In the genomic region with DNA sequence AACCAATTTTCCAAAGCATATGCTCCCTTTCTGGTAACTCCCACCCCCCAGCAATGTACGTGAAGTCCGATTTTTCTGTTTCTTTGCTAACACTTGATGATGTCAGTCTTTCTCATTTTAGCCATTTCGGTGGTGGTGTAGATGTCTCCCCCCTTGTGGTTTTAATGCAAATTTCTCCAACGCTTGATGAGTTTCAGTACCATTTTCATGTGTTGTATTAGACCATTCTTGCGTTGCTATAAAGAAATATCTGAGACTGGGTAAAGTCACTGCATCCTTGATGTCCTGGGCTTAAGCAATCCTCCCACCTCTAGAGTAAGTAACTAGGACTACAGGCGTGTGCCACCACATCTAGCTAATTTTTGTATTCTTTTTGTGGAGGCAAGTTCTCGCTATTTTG, we compare ENCODE assay signal across 28 cellular contexts.
DNase-seq lines count a peak whose midpoint lies in the region; ATAC-seq, FAIRE-seq and TF ChIP-seq lines count a peak whose summit lies in the region.
"Had no signal": no experiment of that assay in that cellular context is flagged by ENCODE, and none has a peak within 500 bp of the region (broad histone marks: within the 10 kb centered on the region; RNA-seq: fewer than 3 reads in every experiment).

No MANE protein-coding gene starts in this region.

- DNase-seq in GM12878 (ENCODE audit: low read depth, low spot score): no peak
- DNase-seq in NCI-H2171 (lab: John Stamatoyannopoulos, UW): no peak
- no peak for DNase-seq in endodermal cell
- no peak for DNase-seq in small intestine
- DNase-seq: DMS53, GDM1, GOT3, MM.1S, NCI-H1092 treated with DMSO at 0.1 percent for 48 hours, NCI-H1436 treated with DMSO at 0.1 percent for 48 hours, NCI-H2029, NCI-H345, NCI-H524, NCI-H774, SIG-M5, SK-N-SH had no signal

- H3K4me1 ChIP-seq in GM12878 (ENCODE audit: control insufficient read depth, insufficient read depth, low read length): no peaks in the 10 kb centered on the region
- no peaks in the 10 kb centered on the region for H3K4me1 ChIP-seq in endodermal cell (ENCODE audit: control insufficient read depth, insufficient read depth, low read length)
- H3K4me1 ChIP-seq in small intestine (ENCODE audit: control insufficient read depth in 2 of 2, insufficient read depth in 1 of 2, low read depth in 1 of 2, low read length in 1 of 2): no peaks in the 10 kb centered on the region
- H3K4me1 ChIP-seq: A549 had no signal

- H3K4me3 ChIP-seq in GM12878 (no peak overlapping the region), endodermal cell (ENCODE audit: low read length) (no peak overlapping the region), small intestine (ENCODE audit: low read depth in 1 of 2, low read length in 2 of 2) (no peak overlapping the region)
- H3K4me3 ChIP-seq: A549, K562 had no signal

- no peak for TF ChIP-seq EP300 in GM12878 (IDR thresholded peaks at IDR 0.05; ENCODE audit: borderline replicate concordance in 1 of 2, control insufficient read depth in 1 of 2, low read depth in 2 of 2, low read length in 2 of 2)

- H3K36me3 ChIP-seq in GM12878 (ENCODE audit: control insufficient read depth in 2 of 2, insufficient read depth in 2 of 2, low read length in 1 of 2) (no peaks in the 10 kb centered on the region), endodermal cell (ENCODE audit: control insufficient read depth, insufficient read depth, low read length) (no peaks in the 10 kb centered on the region), small intestine (ENCODE audit: control insufficient read depth in 2 of 2, insufficient read depth in 2 of 2, low read length in 2 of 2) (no peaks in the 10 kb centered on the region)

- no peak overlapping the region for H3K27ac ChIP-seq in GM12878 (ENCODE audit: control insufficient read depth, insufficient read depth)
- H3K27ac ChIP-seq in endodermal cell (ENCODE audit: low read depth, low read length): no peak overlapping the region
- no peak overlapping the region for H3K27ac ChIP-seq in small intestine (ENCODE audit: low read depth in 1 of 2, low read length in 1 of 2)
- H3K27ac ChIP-seq: A549, HL-60 had no signal

- CTCF ChIA-PET in GM12878 (lab: Yijun Ruan, JAX): no interaction called here

- H2AFZ ChIP-seq in GM12878 (ENCODE audit: control insufficient read depth, low read depth, low read length): no peak overlapping the region

- BruUV-seq in GM12878 (replicated peaks; lab: Mats Ljungman, UMichigan): no TSS peak

- peaks cover 12% of the 10 kb centered on the region for H3K9me3 Mint-ChIP-seq in endodermal cell

- H3K79me2 ChIP-seq in GM12878 (ENCODE audit: control insufficient read depth, insufficient read depth, low read length): no peaks in the 10 kb centered on the region

- peaks cover 3% of the 10 kb centered on the region for H3K36me3 Mint-ChIP-seq in endodermal cell (ENCODE audit: low read depth)
- H3K36me3 Mint-ChIP-seq: CD14-positive monocyte had no signal

- H3K9me3 ChIP-seq in GM12878 (replicated peaks; ENCODE audit: control insufficient read depth, insufficient read depth, low read length) (no peaks in the 10 kb centered on the region), endodermal cell (ENCODE audit: control insufficient read depth, low read length) (no peaks in the 10 kb centered on the region), small intestine (ENCODE audit: control insufficient read depth, low read depth) (no peaks in the 10 kb centered on the region)
- H3K9me3 ChIP-seq: A549, SK-N-SH had no signal

- intact Hi-C loops in GM12878 (cut with micrococcal nuclease; ENCODE audit: unreplicated experiment): no loop called here

- POLR2A ChIA-PET in GM12878 (lab: Charles Lee): no interaction called here

- peak; percentile 80 for ATAC-seq in GM18867 (IDR thresholded peaks at IDR 0.05; ENCODE audit: unreplicated experiment)
- ATAC-seq in GM21529 (IDR thresholded peaks at IDR 0.05; ENCODE audit: unreplicated experiment): peak; percentile 52
- peak; percentile 75 for ATAC-seq in HG03342 (IDR thresholded peaks at IDR 0.05; ENCODE audit: unreplicated experiment)
- peak; percentile 60 for ATAC-seq in GM12878
- ATAC-seq: A549, HCT116, HepG2, K562, Panc1 had no signal

- RAD21 ChIA-PET in GM12878 (lab: Charles Lee; ENCODE audit: unreplicated experiment): no interaction called here

- 45% methylated on average over 7 of the region's 7 CpGs for WGBS in GM12878 (ENCODE audit: insufficient coverage, insufficient replicate concordance, low lambda C conversion rate, missing lambda C conversion rate)
- WGBS in endodermal cell (ENCODE audit: insufficient coverage in 1 of 2, insufficient read length in 1 of 2), 2 experiments: 94 to 100% methylated on average over 1 to 7 of the region's 7 CpGs
- WGBS in small intestine, 3 donors: 85 to 89% (median 89%) methylated on average over 7 of the region's 7 CpGs

- H3K9ac ChIP-seq in GM12878 (ENCODE audit: control insufficient read depth, insufficient read depth, low read length): no peak overlapping the region
- no peak overlapping the region for H3K9ac ChIP-seq in endodermal cell (ENCODE audit: extremely low read depth, low read length, poor library complexity, severe bottlenecking)
- H3K9ac ChIP-seq: SK-N-SH had no signal

- no peak for TF ChIP-seq RAD21 in GM12878 (IDR thresholded peaks at IDR 0.05; ENCODE audit: insufficient read depth, low read depth, low read length)

- no peak for FAIRE-seq in GM12878 (lab: Jason Lieb, UNC)
- no peak for FAIRE-seq in small intestine (lab: Jason Lieb, UNC)
- FAIRE-seq: A549, D721Med, HepG2, K562 had no signal

- no peak overlapping the region for H3K4me2 ChIP-seq in GM12878 (ENCODE audit: control insufficient read depth, insufficient read depth)
- H3K4me2 ChIP-seq: A549, SK-N-SH had no signal

- SMC1A ChIA-PET in GM12878 (lab: Charles Lee; ENCODE audit: uncharacterized antibody, unreplicated experiment): interaction anchor here (0.9 kb wide), 1 partner anchor 31 kb away, joined by 3 read pairs; no protein-coding TSS in a partner anchor

- H3K4me3 Mint-ChIP-seq in endodermal cell: no peak overlapping the region
- H3K4me3 Mint-ChIP-seq: B cell, CD14-positive monocyte had no signal

- no peaks in the 10 kb centered on the region for H3K27me3 ChIP-seq in GM12878 (replicated peaks in 1 of 2; ENCODE audit: control insufficient read depth in 2 of 2, insufficient read depth in 2 of 2, low read length in 1 of 2)
- no peaks in the 10 kb centered on the region for H3K27me3 ChIP-seq in endodermal cell (ENCODE audit: control insufficient read depth, insufficient read depth, low read length, poor library complexity, severe bottlenecking)
- no peaks in the 10 kb centered on the region for H3K27me3 ChIP-seq in small intestine (ENCODE audit: control insufficient read depth in 2 of 2, insufficient read depth in 2 of 2, low read length in 2 of 2)

- H3K27ac Mint-ChIP-seq in endodermal cell: no peak overlapping the region
- H3K27ac Mint-ChIP-seq: B cell, CD14-positive monocyte had no signal

- no peak for TF ChIP-seq POLR2A in GM12878 (IDR thresholded peaks at IDR 0.05; ENCODE audit: low read depth, low read length)

- H3K4me1 Mint-ChIP-seq in endodermal cell: peaks cover 19% of the 10 kb centered on the region
- H3K4me1 Mint-ChIP-seq: CD14-positive monocyte had no signal

- no peaks in the 10 kb centered on the region for H4K20me1 ChIP-seq in GM12878 (ENCODE audit: control insufficient read depth, insufficient read depth)

- TF ChIP-seq CTCF in GM12878 (IDR thresholded peaks at IDR 0.05 in 2 of 3, conservative IDR thresholded peaks at IDR 0.05 in 1 of 3; ENCODE audit: control insufficient read depth in 2 of 3, extremely low read depth in 1 of 3, insufficient read depth in 1 of 3, low read depth in 3 of 3, low read length in 3 of 3) (no peak), endodermal cell (conservative IDR thresholded peaks at IDR 0.05) (no peak)

- no peaks in the 10 kb centered on the region for H3K27me3 Mint-ChIP-seq in endodermal cell (ENCODE audit: insufficient read depth)
- H3K27me3 Mint-ChIP-seq: B cell had no signal

- in situ Hi-C loops in GM12878 (cut with MboI): no loop called here

TF ChIP-seq in GM12878, 131 proteins besides CTCF, POLR2A, EP300 and RAD21:
- TF ChIP-seq RUNX3 (IDR thresholded peaks at IDR 0.05; ENCODE audit: low read length) (peak; percentile 62), KDM1A (IDR thresholded peaks at IDR 0.05; ENCODE audit: borderline replicate concordance) (no peak), POU2F2 (IDR thresholded peaks at IDR 0.05; ENCODE audit: borderline replicate concordance, low read depth, low read length) (peak; percentile 68; the same call in 1 of the 3 replicates), TCF7 (IDR thresholded peaks at IDR 0.05; ENCODE audit: borderline replicate concordance) (no peak), MEF2A (IDR thresholded peaks at IDR 0.05; ENCODE audit: insufficient read depth, low read depth, low read length) (no peak), CEBPB (IDR thresholded peaks at IDR 0.05; ENCODE audit: borderline replicate concordance in 1 of 2, low read depth in 2 of 2, low read length in 2 of 2) (no peak)
- TF ChIP-seq, protein P1, sequence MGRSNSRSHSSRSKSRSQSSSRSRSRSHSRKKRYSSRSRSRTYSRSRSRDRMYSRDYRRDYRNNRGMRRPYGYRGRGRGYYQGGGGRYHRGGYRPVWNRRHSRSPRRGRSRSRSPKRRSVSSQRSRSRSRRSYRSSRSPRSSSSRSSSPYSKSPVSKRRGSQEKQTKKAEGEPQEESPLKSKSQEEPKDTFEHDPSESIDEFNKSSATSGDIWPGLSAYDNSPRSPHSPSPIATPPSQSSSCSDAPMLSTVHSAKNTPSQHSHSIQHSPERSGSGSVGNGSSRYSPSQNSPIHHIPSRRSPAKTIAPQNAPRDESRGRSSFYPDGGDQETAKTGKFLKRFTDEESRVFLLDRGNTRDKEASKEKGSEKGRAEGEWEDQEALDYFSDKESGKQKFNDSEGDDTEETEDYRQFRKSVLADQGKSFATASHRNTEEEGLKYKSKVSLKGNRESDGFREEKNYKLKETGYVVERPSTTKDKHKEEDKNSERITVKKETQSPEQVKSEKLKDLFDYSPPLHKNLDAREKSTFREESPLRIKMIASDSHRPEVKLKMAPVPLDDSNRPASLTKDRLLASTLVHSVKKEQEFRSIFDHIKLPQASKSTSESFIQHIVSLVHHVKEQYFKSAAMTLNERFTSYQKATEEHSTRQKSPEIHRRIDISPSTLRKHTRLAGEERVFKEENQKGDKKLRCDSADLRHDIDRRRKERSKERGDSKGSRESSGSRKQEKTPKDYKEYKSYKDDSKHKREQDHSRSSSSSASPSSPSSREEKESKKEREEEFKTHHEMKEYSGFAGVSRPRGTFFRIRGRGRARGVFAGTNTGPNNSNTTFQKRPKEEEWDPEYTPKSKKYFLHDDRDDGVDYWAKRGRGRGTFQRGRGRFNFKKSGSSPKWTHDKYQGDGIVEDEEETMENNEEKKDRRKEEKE (IDR thresholded peaks at IDR 0.05): no peak
TF ChIP-seq in GM12878: peak in this region for 2.
